Comparison of ENCODE assay signal across 8 cellular contexts in genomic region chr17:7313028-7313889, GRCh38. TPM values are rescaled to one million over a fixed set of nuclear protein-coding genes. Genes with fewer than 3 reads are reported as not detected.
DNase-seq lines count a peak whose midpoint lies in the region; ATAC-seq, FAIRE-seq and TF ChIP-seq lines count a peak whose summit lies in the region.

No MANE protein-coding gene starts in this region.

- no peak for TF ChIP-seq RAD21 in K562 (CRISPR knock-in tag; conservative IDR thresholded peaks at IDR 0.05 in 1 of 2, IDR thresholded peaks at IDR 0.05 in 1 of 2)
- no peak for TF ChIP-seq RAD21 in neural cell (conservative IDR thresholded peaks at IDR 0.05)

- H2BK120ac ChIP-seq in neuronal stem cell (ENCODE audit: low read depth, low read length): no peak overlapping the region

- WGBS in K562 (ENCODE audit: insufficient coverage, low coverage, missing lambda C conversion rate): 49% methylated on average over 5 of the region's 7 CpGs
- WGBS in neuronal stem cell (ENCODE audit: extremely low coverage in 2 of 2, insufficient read length in 2 of 2, insufficient replicate concordance in 1 of 2), 2 donors: no CpG with 5 or more reads among the region's 7 CpGs

- no peaks in the 10 kb centered on the region for H3F3A ChIP-seq in neural cell (ENCODE audit: insufficient read depth, low read length, poor library complexity, severe bottlenecking)

- H2AFZ ChIP-seq in K562 (ENCODE audit: low read depth, low read length): no peak overlapping the region
- H2AFZ ChIP-seq in neural cell (ENCODE audit: low read depth, low read length): no peak overlapping the region
- no peak overlapping the region for H2AFZ ChIP-seq in neuronal stem cell (ENCODE audit: low read length)

- peak overlapping the region; percentile 6; the same call in 1 of the 3 replicates for H3K27ac ChIP-seq in K562 (ENCODE audit: extremely low read depth, low read depth, low read length)
- H3K27ac ChIP-seq in neural cell (ENCODE audit: low read length): no peak overlapping the region
- no peak overlapping the region for H3K27ac ChIP-seq in neuronal stem cell (replicated peaks; ENCODE audit: low read length)

- no TSS peak for BruUV-seq in K562 (replicated peaks; lab: Mats Ljungman, UMichigan)

- H3K9me2 ChIP-seq in neural cell (ENCODE audit: insufficient read depth, low read length): no peaks in the 10 kb centered on the region

- peak; percentile 70 for FAIRE-seq in K562 (lab: Jason Lieb, UNC)

- H2AK5ac ChIP-seq in neuronal stem cell (ENCODE audit: low read depth, low read length): no peak overlapping the region

- in situ Hi-C loops in K562 (cut with MboI): no loop called here

- no peak overlapping the region for H2BK15ac ChIP-seq in neuronal stem cell (ENCODE audit: low read length)

- H3K9ac ChIP-seq in K562 (ENCODE audit: insufficient read depth in 1 of 2, low read depth in 2 of 2, low read length in 2 of 2) (peak overlapping the region in 1 of 2 experiments; percentile 59; a peak in 1 of 4 replicates), neural cell (ENCODE audit: low read length) (no peak overlapping the region), neuronal stem cell (ENCODE audit: low read depth, low read length, poor library complexity) (no peak overlapping the region)

- no peak overlapping the region for H3K4ac ChIP-seq in neuronal stem cell (ENCODE audit: low read length)

- H3K9me1 ChIP-seq in K562 (ENCODE audit: control insufficient read depth, insufficient read depth, low read length): peaks cover 11% of the 10 kb centered on the region

- H3K14ac ChIP-seq in neuronal stem cell (ENCODE audit: low read length): no peak overlapping the region

- H3K27me3 ChIP-seq in K562 (ENCODE audit: control insufficient read depth in 2 of 2, insufficient read depth in 2 of 2, low read length in 2 of 2) (no peaks in the 10 kb centered on the region), neural cell (ENCODE audit: insufficient read depth, low read depth, low read length) (no peaks in the 10 kb centered on the region), neuronal stem cell (ENCODE audit: control insufficient read depth in 3 of 3, insufficient read depth in 3 of 3, low read depth in 1 of 3, low read length in 3 of 3) (no peaks in the 10 kb centered on the region)

- peaks cover 22 to 35% of the 10 kb centered on the region in 2 experiments for H3K4me1 ChIP-seq in K562 (replicated peaks in 1 of 2; ENCODE audit: control insufficient read depth in 2 of 2, insufficient read depth in 2 of 2, low read length in 2 of 2)
- peaks cover 8 to 18% of the 10 kb centered on the region in 2 donors for H3K4me1 ChIP-seq in neuronal stem cell (ENCODE audit: control insufficient read depth in 2 of 2, insufficient read depth in 1 of 2, low read depth in 1 of 2, low read length in 2 of 2)

- H4K20me1 ChIP-seq in K562 (replicated peaks; ENCODE audit: control insufficient read depth, insufficient read depth, low read length) (peaks cover 40% of the 10 kb centered on the region), neural cell (ENCODE audit: insufficient read depth) (peaks cover 10% of the 10 kb centered on the region)

- H3K9me3 ChIP-seq in K562 (replicated peaks; ENCODE audit: control insufficient read depth, insufficient read depth, low read depth, low read length) (no peaks in the 10 kb centered on the region), neural cell (ENCODE audit: low read length) (no peaks in the 10 kb centered on the region), neuronal stem cell (replicated peaks in 1 of 2; ENCODE audit: control insufficient read depth in 2 of 2, insufficient read depth in 1 of 2, low read depth in 1 of 2, low read length in 2 of 2) (no peaks in the 10 kb centered on the region)

- TF ChIP-seq POLR2A in K562 (conservative IDR thresholded peaks at IDR 0.05): peak; percentile 81

- H2BK5ac ChIP-seq in neuronal stem cell (ENCODE audit: low read length): no peak overlapping the region

- no peak overlapping the region for H4K91ac ChIP-seq in neuronal stem cell (ENCODE audit: low read depth, low read length, poor library complexity)

- H3K4me2 ChIP-seq in K562 (ENCODE audit: insufficient read depth, low read length): peak overlapping the region; percentile 86
- no peak overlapping the region for H3K4me2 ChIP-seq in neural cell (ENCODE audit: low read length)
- H3K4me2 ChIP-seq in neuronal stem cell (ENCODE audit: insufficient read depth, low read length, poor library complexity, severe bottlenecking): no peak overlapping the region

- peaks cover 78% of the 10 kb centered on the region for H3K36me3 ChIP-seq in K562 (ENCODE audit: control insufficient read depth, insufficient read depth, low read length)
- H3K36me3 ChIP-seq in neural cell (ENCODE audit: insufficient read depth, low read length): no peaks in the 10 kb centered on the region
- peaks cover 59 to 77% of the 10 kb centered on the region in 2 donors for H3K36me3 ChIP-seq in neuronal stem cell (replicated peaks in 1 of 2; ENCODE audit: control insufficient read depth in 2 of 2, insufficient read depth in 2 of 2, low read length in 2 of 2)

- no peak overlapping the region for H2BK12ac ChIP-seq in neuronal stem cell (ENCODE audit: low read length)

- H3K4me3 ChIP-seq in K562: peak overlapping the region; percentile 93; the same call in 1 of the 2 replicates
- peak overlapping the region; percentile 83 for H3K4me3 ChIP-seq in neural cell (ENCODE audit: low read length)
- peak overlapping the region in 1 of 2 donors; percentile 60 for H3K4me3 ChIP-seq in neuronal stem cell (ENCODE audit: low read length in 2 of 2)

- CTCF ChIA-PET in K562 (lab: Yijun Ruan, JAX; ENCODE audit: low intra/inter-chr PET ratio): no interaction called here

- POLR2A ChIA-PET in K562 (lab: Yijun Ruan, JAX): interaction anchor here (0.5 to 2.6 kb wide), 11 partner anchors 12 to 267 kb away, joined by 3 to 21 read pairs (median 4); partner anchors contain the start of genes NEURL4, NLGN2 and SLC2A4

- DNase-seq in GM10266 (ENCODE audit: extremely low spot score): peak; percentile 24
- peak; percentile 22 for DNase-seq in MV-4-11 (lab: John Stamatoyannopoulos, UW)
- peak in 2 of 4 experiments; percentile 30 to 51 for DNase-seq in K562 (ENCODE audit: extremely low read depth in 1 of 4, low spot score in 3 of 4)
- DNase-seq in NCI-H1694 (lab: John Stamatoyannopoulos, UW): no peak
- no peak for DNase-seq in neuronal stem cell (ENCODE audit: low spot score)
- DNase-seq in AG08395 (ENCODE audit: low spot score): no peak
- no peak for DNase-seq in AML-193 (lab: John Stamatoyannopoulos, UW)

- H3K79me2 ChIP-seq in K562 (ENCODE audit: control insufficient read depth, insufficient read depth, low read length) (peaks cover 46% of the 10 kb centered on the region), neural cell (replicated peaks; ENCODE audit: insufficient read depth, low read length) (peaks cover 39% of the 10 kb centered on the region)

- no peak for TF ChIP-seq CTCF in GM10266 (IDR thresholded peaks at IDR 0.05; ENCODE audit: control insufficient read depth, insufficient read depth, low read depth, missing control alignments)
- TF ChIP-seq CTCF in K562 (IDR thresholded peaks at IDR 0.05 in 2 of 3, conservative IDR thresholded peaks at IDR 0.05 in 1 of 3; ENCODE audit: insufficient read depth in 2 of 3, low read depth in 1 of 3, low read length in 3 of 3): 0 out of 6 replicates have a peak, but pooled peaks of 2 of the 3 experiments have one; percentile 16 to 24
- no peak for TF ChIP-seq CTCF in neural cell (IDR thresholded peaks at IDR 0.05; ENCODE audit: poor library complexity, severe bottlenecking)

- H4K8ac ChIP-seq in neuronal stem cell (ENCODE audit: low read depth, low read length): no peak overlapping the region

- intact Hi-C loops in K562 (cut with micrococcal nuclease): no loop called here

- peak; percentile 69 for ATAC-seq in K562

- peaks cover 7% of the 10 kb centered on the region for H3K79me1 ChIP-seq in neuronal stem cell (ENCODE audit: low read depth, low read length)

- H3K18ac ChIP-seq in neuronal stem cell (ENCODE audit: low read length): no peak overlapping the region

- TF ChIP-seq EP300 in K562 (IDR thresholded peaks at IDR 0.05; ENCODE audit: low read length) (no peak), neural cell (conservative IDR thresholded peaks at IDR 0.05; ENCODE audit: poor library complexity, severe bottlenecking) (no peak)

- H3K23ac ChIP-seq in neuronal stem cell (ENCODE audit: low read depth, low read length, poor library complexity): no peak overlapping the region

RNA-seq across cellular contexts. Expression of gene GPS2, which starts 1.9 kb away (rescaled TPM):
- 73.2 and 108 TPM in 2 replicates for total RNA-seq in K562 (2011; cell fraction: chromatin; rRNA removed; ENCODE audit: low replicate concordance)
- total RNA-seq in K562 (2011; cell fraction: nucleolus; rRNA removed): 55.7 and 69.4 TPM in 2 replicates
- total RNA-seq in K562 (2011; cell fraction: nucleoplasm; rRNA removed): 53.5 and 57.8 TPM in 2 replicates
- 60.5 and 75.7 TPM in 2 replicates for total RNA-seq in K562 (2014; rRNA removed)
- 35.6 and 37.0 TPM in 2 replicates for total RNA-seq in K562 (2014; rRNA removed; fragmentation: Illumina TruSeq; extraction: Trizol)
- 36.8 and 39.1 TPM in 2 replicates for total RNA-seq in K562 (2015; rRNA removed; fragmentation: Illumina TruSeq; extraction: Trizol)
- total RNA-seq in K562 (2021): 41.8 and 43.7 TPM in 2 replicates
- 18.4 and 22.4 TPM in 2 replicates for polyA plus RNA-seq in K562 (2011; rRNA removed)
- 29.2 and 52.4 TPM in 2 replicates for polyA plus RNA-seq in K562 (2011; cell fraction: cytosol; rRNA removed)
- 145 and 157 TPM in 2 replicates for polyA plus RNA-seq in K562 (2011; cell fraction: nucleus; rRNA removed)
- polyA plus RNA-seq in K562 (2012): 41.9 and 50.7 TPM in 2 replicates
- polyA plus RNA-seq in K562 (2014; fragmentation: Illumina TruSeq; extraction: Trizol): 58.9 and 61.5 TPM in 2 replicates
- polyA plus RNA-seq in K562 (2014; fragmentation: Nextera tagmentation; extraction: Ambion mirVana): 10 to 100 TPM; 18.3 to 21.1 TPM
- polyA plus RNA-seq in K562 (2014; rRNA removed): 45.6 and 47.6 TPM in 2 replicates
- 9.9 and 16.5 TPM in 2 replicates for polyA minus RNA-seq in K562 (2011; rRNA and poly(A)+ RNA removed)
- 13.8 and 20.5 TPM in 2 replicates for polyA minus RNA-seq in K562 (2011; cell fraction: cytosol; rRNA and poly(A)+ RNA removed)
- 25.8 and 29.8 TPM in 2 replicates for polyA minus RNA-seq in K562 (2011; cell fraction: nucleus; rRNA and poly(A)+ RNA removed)
- 108 and 116 TPM in 2 replicates for polyA plus RNA-seq in neural cell
- 50.1 and 59.2 TPM in 2 replicates for polyA minus RNA-seq in neural cell
- 38.8 TPM for polyA plus RNA-seq in neuronal stem cell (2013, experiment 1 of 2)
- polyA plus RNA-seq in neuronal stem cell (2013, experiment 2 of 2): 39.5 TPM

RNA-seq across cellular contexts. Expression of gene EIF5A, which starts 5.8 kb away (rescaled TPM):
- 210 and 328 TPM in 2 replicates for total RNA-seq in K562 (2011; cell fraction: chromatin; rRNA removed; ENCODE audit: low replicate concordance)
- 205 and 210 TPM in 2 replicates for total RNA-seq in K562 (2011; cell fraction: nucleolus; rRNA removed)
- total RNA-seq in K562 (2011; cell fraction: nucleoplasm; rRNA removed): 248 and 352 TPM in 2 replicates
- total RNA-seq in K562 (2014; rRNA removed) (772 and 1,052 TPM in 2 replicates), K562 (2014; rRNA removed; fragmentation: Illumina TruSeq; extraction: Trizol) (407 and 468 TPM in 2 replicates), K562 (2015; rRNA removed; fragmentation: Illumina TruSeq; extraction: Trizol) (519 and 545 TPM in 2 replicates), K562 (2021) (939 and 976 TPM in 2 replicates)
- polyA plus RNA-seq in K562 (2011; rRNA removed) (752 and 898 TPM in 2 replicates), K562 (2014; fragmentation: Illumina TruSeq; extraction: Trizol) (1,163 and 1,198 TPM in 2 replicates), K562 (2014; fragmentation: Nextera tagmentation; extraction: Ambion mirVana) (10 to 100 TPM; 22.9 to 82.7 TPM), K562 (2014; rRNA removed) (917 and 945 TPM in 2 replicates), neural cell (164 and 178 TPM in 2 replicates)
- polyA plus RNA-seq in K562 (2011; cell fraction: cytosol; rRNA removed): 730 and 1,005 TPM in 2 replicates
- polyA plus RNA-seq in K562 (2011; cell fraction: nucleus; rRNA removed): 456 and 485 TPM in 2 replicates
- 464 and 1,006 TPM in 2 replicates for polyA plus RNA-seq in K562 (2012)
- polyA minus RNA-seq in K562 (2011; rRNA and poly(A)+ RNA removed): 549 and 972 TPM in 2 replicates
- 408 and 477 TPM in 2 replicates for polyA minus RNA-seq in K562 (2011; cell fraction: cytosol; rRNA and poly(A)+ RNA removed)
- polyA minus RNA-seq in K562 (2011; cell fraction: nucleus; rRNA and poly(A)+ RNA removed): 101 and 135 TPM in 2 replicates
- polyA minus RNA-seq in neural cell: 129 and 130 TPM in 2 replicates
- 383 TPM for polyA plus RNA-seq in neuronal stem cell (2013, experiment 1 of 2)
- polyA plus RNA-seq in neuronal stem cell (2013, experiment 2 of 2): 383 TPM

RNA-seq across cellular contexts. Expression of gene NEURL4, which starts 15.9 kb away (rescaled TPM):
- total RNA-seq in K562 (2011; cell fraction: chromatin; rRNA removed; ENCODE audit: low replicate concordance): 115 and 278 TPM in 2 replicates
- 144 and 181 TPM in 2 replicates for total RNA-seq in K562 (2011; cell fraction: nucleolus; rRNA removed)
- total RNA-seq in K562 (2011; cell fraction: nucleoplasm; rRNA removed): 76.0 and 94.7 TPM in 2 replicates
- total RNA-seq in K562 (2014; rRNA removed) (10.5 and 15.2 TPM in 2 replicates), K562 (2014; rRNA removed; fragmentation: Illumina TruSeq; extraction: Trizol) (5.9 and 8.3 TPM in 2 replicates), K562 (2015; rRNA removed; fragmentation: Illumina TruSeq; extraction: Trizol) (13.5 and 13.9 TPM in 2 replicates), K562 (2021) (29.8 and 37.4 TPM in 2 replicates)
- polyA plus RNA-seq in K562 (2011; rRNA removed) (11.5 and 18.4 TPM in 2 replicates), K562 (2014; fragmentation: Illumina TruSeq; extraction: Trizol) (18.0 and 19.7 TPM in 2 replicates), K562 (2014; fragmentation: Nextera tagmentation; extraction: Ambion mirVana) (under 1 TPM; 0.08 to 0.39 TPM), K562 (2014; rRNA removed) (23.9 and 25.3 TPM in 2 replicates), neural cell (58.4 and 61.0 TPM in 2 replicates)
- polyA plus RNA-seq in K562 (2011; cell fraction: cytosol; rRNA removed): 11.0 and 11.6 TPM in 2 replicates
- polyA plus RNA-seq in K562 (2011; cell fraction: nucleus; rRNA removed): 155 and 207 TPM in 2 replicates
- polyA plus RNA-seq in K562 (2012): 18.2 and 23.2 TPM in 2 replicates
- 10.8 and 13.8 TPM in 2 replicates for polyA minus RNA-seq in K562 (2011; rRNA and poly(A)+ RNA removed)
- 11.3 and 19.1 TPM in 2 replicates for polyA minus RNA-seq in K562 (2011; cell fraction: cytosol; rRNA and poly(A)+ RNA removed)
- 44.3 and 71.0 TPM in 2 replicates for polyA minus RNA-seq in K562 (2011; cell fraction: nucleus; rRNA and poly(A)+ RNA removed)
- polyA minus RNA-seq in neural cell: 56.1 and 69.1 TPM in 2 replicates
- polyA plus RNA-seq in neuronal stem cell (2013, experiment 1 of 2): 15.9 TPM
- polyA plus RNA-seq in neuronal stem cell (2013, experiment 2 of 2): 15.0 TPM

RNA-seq across cellular contexts. Expression of gene YBX2, which starts 18.8 kb away (rescaled TPM):
- 0.18 and 0.39 TPM in 2 replicates for total RNA-seq in K562 (2011; cell fraction: chromatin; rRNA removed; ENCODE audit: low replicate concordance)
- total RNA-seq in K562 (2011; cell fraction: nucleolus; rRNA removed): not detected in 2 replicates
- 0.15 TPM in 1 of 2 replicates, not detected in the other for total RNA-seq in K562 (2011; cell fraction: nucleoplasm; rRNA removed)
- total RNA-seq in K562 (2014; rRNA removed): 0.12 and 0.59 TPM in 2 replicates
- total RNA-seq in K562 (2014; rRNA removed; fragmentation: Illumina TruSeq; extraction: Trizol): not detected in 2 replicates
- not detected in 2 replicates for total RNA-seq in K562 (2015; rRNA removed; fragmentation: Illumina TruSeq; extraction: Trizol)
- total RNA-seq in K562 (2021): 0.20 and 0.27 TPM in 2 replicates
- polyA plus RNA-seq in K562 (2011; rRNA removed): not detected in 2 replicates
- polyA plus RNA-seq in K562 (2011; cell fraction: cytosol; rRNA removed): 0.04 and 0.13 TPM in 2 replicates
- polyA plus RNA-seq in K562 (2011; cell fraction: nucleus; rRNA removed): 0.17 TPM in 1 of 2 replicates, not detected in the other
- 0.08 TPM in 1 of 2 replicates, not detected in the other for polyA plus RNA-seq in K562 (2012)
- polyA plus RNA-seq in K562 (2014; fragmentation: Illumina TruSeq; extraction: Trizol): not detected in 2 replicates
- polyA plus RNA-seq in K562 (2014; fragmentation: Nextera tagmentation; extraction: Ambion mirVana): not detected
- polyA plus RNA-seq in K562 (2014; rRNA removed): 0.03 TPM in 1 of 2 replicates, not detected in the other
- not detected in 2 replicates for polyA minus RNA-seq in K562 (2011; rRNA and poly(A)+ RNA removed)
- polyA minus RNA-seq in K562 (2011; cell fraction: cytosol; rRNA and poly(A)+ RNA removed): not detected in 2 replicates
- not detected in 2 replicates for polyA minus RNA-seq in K562 (2011; cell fraction: nucleus; rRNA and poly(A)+ RNA removed)
- 1.8 and 2.1 TPM in 2 replicates for polyA plus RNA-seq in neural cell
- polyA minus RNA-seq in neural cell: 1.7 TPM in 2 replicates
- polyA plus RNA-seq in neuronal stem cell (2013, experiment 1 of 2): 7.6 TPM
- 7.5 TPM for polyA plus RNA-seq in neuronal stem cell (2013, experiment 2 of 2)

RNA-seq across cellular contexts. Expression of gene ACAP1, which starts 23.1 kb away (rescaled TPM):
- 8.6 and 21.1 TPM in 2 replicates for total RNA-seq in K562 (2011; cell fraction: chromatin; rRNA removed; ENCODE audit: low replicate concordance)
- total RNA-seq in K562 (2011; cell fraction: nucleolus; rRNA removed): 13.7 and 14.7 TPM in 2 replicates
- total RNA-seq in K562 (2011; cell fraction: nucleoplasm; rRNA removed): 7.2 and 8.1 TPM in 2 replicates
- total RNA-seq in K562 (2014; rRNA removed) (4.0 and 6.3 TPM in 2 replicates), K562 (2014; rRNA removed; fragmentation: Illumina TruSeq; extraction: Trizol) (0.57 and 2.3 TPM in 2 replicates), K562 (2015; rRNA removed; fragmentation: Illumina TruSeq; extraction: Trizol) (2.0 and 2.3 TPM in 2 replicates), K562 (2021) (7.4 and 8.5 TPM in 2 replicates)
- polyA plus RNA-seq in K562 (2011; rRNA removed) (2.8 and 5.9 TPM in 2 replicates), K562 (2014; fragmentation: Illumina TruSeq; extraction: Trizol) (2.4 and 3.7 TPM in 2 replicates), K562 (2014; fragmentation: Nextera tagmentation; extraction: Ambion mirVana) (under 1 TPM; 0.15 to 0.38 TPM), K562 (2014; rRNA removed) (2.9 and 3.9 TPM in 2 replicates), neural cell (0.66 and 9.2 TPM in 2 replicates)
- polyA plus RNA-seq in K562 (2011; cell fraction: cytosol; rRNA removed): 3.5 and 4.6 TPM in 2 replicates
- 12.1 and 13.1 TPM in 2 replicates for polyA plus RNA-seq in K562 (2011; cell fraction: nucleus; rRNA removed)
- 5.4 and 8.0 TPM in 2 replicates for polyA plus RNA-seq in K562 (2012)
- polyA minus RNA-seq in K562 (2011; rRNA and poly(A)+ RNA removed): 1.9 and 2.6 TPM in 2 replicates
- polyA minus RNA-seq in K562 (2011; cell fraction: cytosol; rRNA and poly(A)+ RNA removed): 3.1 and 5.8 TPM in 2 replicates
- polyA minus RNA-seq in K562 (2011; cell fraction: nucleus; rRNA and poly(A)+ RNA removed): 2.4 and 4.6 TPM in 2 replicates
- polyA minus RNA-seq in neural cell: not detected in 2 replicates
- polyA plus RNA-seq in neuronal stem cell (2013, experiment 1 of 2): 6.8 TPM
- 5.7 TPM for polyA plus RNA-seq in neuronal stem cell (2013, experiment 2 of 2)

Comparison
In these comparisons a context has a peak if more than half of its experiments do, and no peak if none do; other contexts are left out.
1. DNase-seq: peak in GM10266 (single experiment) and MV-4-11 (single experiment); none in NCI-H1694 (single experiment), neuronal stem cell (single experiment), AG08395 (single experiment) and AML-193 (0 of 2).
2. CTCF ChIP-seq: peak in K562 (2 of 3); none in GM10266 (single experiment) and neural cell (single experiment).